In genomic region chr3:179771797-179772196, GRCh38 we compare ENCODE assay signal across 19 cellular contexts.
"Had no signal": no experiment of that assay in that cellular context is flagged by ENCODE, and none has a peak within 500 bp of the region (broad histone marks: within the 10 kb centered on the region; RNA-seq: fewer than 3 reads in every experiment).

No MANE protein-coding gene starts in this region.

- H3K9me3 ChIP-seq: neutrophil, tibial artery, uterus had no signal

- ATAC-seq: activated naive CD8-positive, alpha-beta T cell treated with anti-CD3 and anti-CD28 coated beads, Interleukin-2, amount 50 U/mL, for 24 hours; activated T-helper 17 cell treated with anti-CD3 and anti-CD28 coated beads, Interleukin-2, amount 50 U/mL, for 72 hours; stimulated activated memory B cell treated with anti-CD40 and anti-IgM and Interleukin-4, amounts not matched to agents 10 μg/mL and 1 μg/mL and 100 μg/mL, for 72 hours had no signal

- H3K4me1 ChIP-seq: parathyroid adenoma, tibial artery, uterus had no signal

- H3K4me3 ChIP-seq: tibial artery, uterus had no signal

- FAIRE-seq: islet of Langerhans had no signal

- H3K79me2 ChIP-seq: parathyroid adenoma had no signal

- H3K27ac ChIP-seq: epithelial cell of prostate, neutrophil, parathyroid adenoma, tibial artery, uterus had no signal

- H3K9ac ChIP-seq: parathyroid adenoma had no signal

- DNase-seq: activated CD4-positive, alpha-beta T cell treated with anti-CD3 and anti-CD28 coated beads, Interleukin-2, amount 50 U/mL, for 48 hours; activated CD4-positive, CD25-positive, alpha-beta regulatory T cell treated with anti-CD3 and anti-CD28 coated beads, Interleukin-2, amount 50 U/mL, for 72 hours; activated naive CD4-positive, alpha-beta T cell treated with Interleukin-2 at 50 U/mL for 16 hours; activated naive CD8-positive, alpha-beta T cell treated with anti-CD3 and anti-CD28 coated beads, Interleukin-2, amount 50 U/mL, for 24 hours; aorta; cerebellar nuclear complex; effector memory CD4-positive, alpha-beta T cell; mammary epithelial cell; naive B cell; stimulated activated CD4-positive, alpha-beta T cell treated with anti-CD3 and anti-CD28 coated beads, Interleukin-2, amount 100 ng/mL, for 48 hours; T-helper 9 cell; tibial artery; uterus had no signal

- H2AFZ ChIP-seq: parathyroid adenoma had no signal

- H3K27me3 ChIP-seq: neutrophil, tibial artery, uterus had no signal

- H3K36me3 ChIP-seq: neutrophil, uterus had no signal
